13 cellular contexts compared by ENCODE assay signal in genomic region chr16:75624921-75625334, GRCh38. TPM values are rescaled to one million over a fixed set of nuclear protein-coding genes. Genes with fewer than 3 reads are reported as not detected.
A peak's percentile ranks its signal among the peaks of the same experiment; 100 is the strongest.
DNase-seq lines count a peak whose midpoint lies in the region; ATAC-seq, FAIRE-seq and TF ChIP-seq lines count a peak whose summit lies in the region.
"Had no signal": no experiment of that assay in that cellular context is flagged by ENCODE, and none has a peak within 500 bp of the region (broad histone marks: within the 10 kb centered on the region; RNA-seq: fewer than 3 reads in every experiment).

No MANE protein-coding gene starts in this region.

- H3K9me3 Mint-ChIP-seq in nephron progenitor cell, result no peaks in the 10 kb centered on the region

- H3K27ac ChIP-seq in K562 (ENCODE audit: extremely low read depth, low read depth, low read length) (no peak overlapping the region), sigmoid colon (no peak overlapping the region)
- H3K27ac ChIP-seq: left ventricle myocardium inferior, right atrium auricular region had no signal

- peaks cover 59% of the 10 kb centered on the region for H3K36me3 ChIP-seq in K562 (ENCODE audit: control insufficient read depth, insufficient read depth, low read length)
- H3K36me3 ChIP-seq in sigmoid colon, result peaks cover 7 to 50% (median 28%) of the 10 kb centered on the region in 4 donors

- peaks cover 60% of the 10 kb centered on the region for H3K36me3 Mint-ChIP-seq in nephron progenitor cell (ENCODE audit: low read depth)

- no peak for ATAC-seq in K562
- no peak for ATAC-seq in GM21737 (IDR thresholded peaks at IDR 0.05; ENCODE audit: unreplicated experiment)
- ATAC-seq in HG03108 (IDR thresholded peaks at IDR 0.05; ENCODE audit: unreplicated experiment), result no peak

- peaks cover 25% of the 10 kb centered on the region for H3K4me1 Mint-ChIP-seq in nephron progenitor cell

- H3K4me3 Mint-ChIP-seq in nephron progenitor cell, result no peak overlapping the region

- TF ChIP-seq RAD21 in K562 (CRISPR knock-in tag; conservative IDR thresholded peaks at IDR 0.05 in 1 of 2, IDR thresholded peaks at IDR 0.05 in 1 of 2), result peak in 1 of 2 experiments; percentile 11; a peak in 1 of 4 replicates

- TF ChIP-seq POLR2A in K562 (conservative IDR thresholded peaks at IDR 0.05) (no peak), sigmoid colon (IDR thresholded peaks at IDR 0.05) (no peak)

- TF ChIP-seq EP300 in K562 (IDR thresholded peaks at IDR 0.05; ENCODE audit: low read length) (peak; percentile 77), sigmoid colon (IDR thresholded peaks at IDR 0.05) (no peak)

- intact Hi-C loops in K562 (cut with micrococcal nuclease) (loop anchor here (2.0 to 5.0 kb wide), 2 partner anchors 22 to 137 kb away; partner anchors contain the start of genes KARS1 and TERF2IP), sigmoid colon (cut with DNase I) (no loop called here)

- H3K27ac Mint-ChIP-seq in nephron progenitor cell, result peak overlapping the region; percentile 74

- H3K27me3 ChIP-seq in K562 (ENCODE audit: control insufficient read depth in 2 of 2, insufficient read depth in 2 of 2, low read length in 2 of 2) (no peaks in the 10 kb centered on the region), sigmoid colon (no peaks in the 10 kb centered on the region)
- H3K27me3 ChIP-seq: right atrium auricular region had no signal

- no peak overlapping the region for H3K4me2 ChIP-seq in K562 (ENCODE audit: insufficient read depth, low read length)

- CTCF ChIA-PET in K562 (lab: Yijun Ruan, JAX; ENCODE audit: low intra/inter-chr PET ratio), result no interaction called here

- H3K27me3 Mint-ChIP-seq in nephron progenitor cell (ENCODE audit: low read depth, poor library complexity), result no peaks in the 10 kb centered on the region

- BruUV-seq in K562 (replicated peaks; lab: Mats Ljungman, UMichigan), result no TSS peak

- no peak overlapping the region for H3K4me3 ChIP-seq in K562
- no peak overlapping the region for H3K4me3 ChIP-seq in sigmoid colon
- H3K4me3 ChIP-seq: left ventricle myocardium inferior, right atrium auricular region had no signal

- FAIRE-seq in K562 (lab: Jason Lieb, UNC), result no peak
- FAIRE-seq: frontal cortex had no signal

- no peaks in the 10 kb centered on the region for H3K9me3 ChIP-seq in K562 (replicated peaks; ENCODE audit: control insufficient read depth, insufficient read depth, low read depth, low read length)
- no peaks in the 10 kb centered on the region for H3K9me3 ChIP-seq in sigmoid colon
- H3K9me3 ChIP-seq: left ventricle myocardium inferior, right atrium auricular region had no signal

- TF ChIP-seq CTCF in K562 (IDR thresholded peaks at IDR 0.05 in 2 of 3, conservative IDR thresholded peaks at IDR 0.05 in 1 of 3; ENCODE audit: insufficient read depth in 2 of 3, low read depth in 1 of 3, low read length in 3 of 3), result no peak
- TF ChIP-seq CTCF in nephron progenitor cell (IDR thresholded peaks at IDR 0.05), result no peak
- TF ChIP-seq CTCF in sigmoid colon (IDR thresholded peaks at IDR 0.05), result no peak

- H3K4me1 ChIP-seq in K562 (replicated peaks in 1 of 2; ENCODE audit: control insufficient read depth in 2 of 2, insufficient read depth in 2 of 2, low read length in 2 of 2) (peaks cover 28 to 37% of the 10 kb centered on the region in 2 experiments), sigmoid colon (peaks cover 0 to 20% (median 15%) of the 10 kb centered on the region in 4 donors)

- no peak overlapping the region for H3K9ac ChIP-seq in K562 (ENCODE audit: insufficient read depth in 1 of 2, low read depth in 2 of 2, low read length in 2 of 2)

- POLR2A ChIA-PET in K562 (lab: Yijun Ruan, JAX), result no interaction called here

- in situ Hi-C loops in K562 (cut with MboI), result loop anchor here (25.0 kb wide), 1 partner anchor 1562 kb away; the partner anchor contains the start of genes MON1B and SYCE1L

- H3K79me2 ChIP-seq in K562 (ENCODE audit: control insufficient read depth, insufficient read depth, low read length), result peaks cover 14% of the 10 kb centered on the region

- no peaks in the 10 kb centered on the region for H4K20me1 ChIP-seq in K562 (replicated peaks; ENCODE audit: control insufficient read depth, insufficient read depth, low read length)

- no peaks in the 10 kb centered on the region for H3K9me1 ChIP-seq in K562 (ENCODE audit: control insufficient read depth, insufficient read depth, low read length)

- no peak overlapping the region for H2AFZ ChIP-seq in K562 (ENCODE audit: low read depth, low read length)

- 7% methylated on average over 4 of the region's 4 CpGs for WGBS in K562 (ENCODE audit: insufficient coverage, low coverage, missing lambda C conversion rate)
- 83 to 87% methylated on average over 4 of the region's 4 CpGs for WGBS in sigmoid colon, 2 donors

- DNase-seq in SIG-M5 treated with dmso at 0.1 percent for 504 hours (lab: John Stamatoyannopoulos, UW; ENCODE audit: unreplicated experiment) (peak; percentile 58), SIG-M5 (lab: John Stamatoyannopoulos, UW) (no peak), M059J (ENCODE audit: low read depth) (peak; percentile 50), K562 (ENCODE audit: extremely low read depth in 1 of 4, low spot score in 3 of 4) (peak; percentile 42 to 61 (median 49)), nephron progenitor cell (no peak), sigmoid colon (no peak)
- DNase-seq: activated CD4-positive, alpha-beta T cell treated with anti-CD3 and anti-CD28 coated beads, Interleukin-2, amount 50 U/mL, for 48 hours; left ventricle myocardium inferior had no signal

RNA-seq across cellular contexts. Expression of gene ADAT1, which starts 1.8 kb away (rescaled TPM):
- total RNA-seq in M059J (2014; rRNA removed; shearing (Covaris generic)), result 77.2 and 121 TPM in 2 replicates
- total RNA-seq in K562 (2011; cell fraction: chromatin; rRNA removed; ENCODE audit: low replicate concordance), result 46.8 and 48.6 TPM in 2 replicates
- total RNA-seq in K562 (2011; cell fraction: nucleolus; rRNA removed), result 28.2 and 34.4 TPM in 2 replicates
- 39.7 and 48.8 TPM in 2 replicates for total RNA-seq in K562 (2011; cell fraction: nucleoplasm; rRNA removed)
- 23.6 and 26.2 TPM in 2 replicates for total RNA-seq in K562 (2014; rRNA removed)
- total RNA-seq in K562 (2014; rRNA removed; fragmentation: Illumina TruSeq; extraction: Trizol), result 28.2 and 33.3 TPM in 2 replicates
- total RNA-seq in K562 (2015; rRNA removed; fragmentation: Illumina TruSeq; extraction: Trizol), result 34.4 and 36.7 TPM in 2 replicates
- 26.1 and 30.9 TPM in 2 replicates for total RNA-seq in K562 (2021)
- 25.2 and 32.2 TPM in 2 replicates for polyA plus RNA-seq in K562 (2011; rRNA removed)
- 31.7 and 34.1 TPM in 2 replicates for polyA plus RNA-seq in K562 (2011; cell fraction: cytosol; rRNA removed)
- 24.3 and 27.6 TPM in 2 replicates for polyA plus RNA-seq in K562 (2011; cell fraction: nucleus; rRNA removed)
- 21.2 and 23.6 TPM in 2 replicates for polyA plus RNA-seq in K562 (2012)
- polyA plus RNA-seq in K562 (2014; fragmentation: Illumina TruSeq; extraction: Trizol), result 36.0 and 39.4 TPM in 2 replicates
- 10 to 100 TPM; 16.0 to 20.6 TPM for polyA plus RNA-seq in K562 (2014; fragmentation: Nextera tagmentation; extraction: Ambion mirVana)
- 18.7 and 27.4 TPM in 2 replicates for polyA plus RNA-seq in K562 (2014; rRNA removed)
- 48.3 and 48.8 TPM in 2 replicates for polyA minus RNA-seq in K562 (2011; rRNA and poly(A)+ RNA removed)
- 15.1 and 18.0 TPM in 2 replicates for polyA minus RNA-seq in K562 (2011; cell fraction: cytosol; rRNA and poly(A)+ RNA removed)
- polyA minus RNA-seq in K562 (2011; cell fraction: nucleus; rRNA and poly(A)+ RNA removed), result 18.6 and 26.9 TPM in 2 replicates
- total RNA-seq in sigmoid colon, result 10 to 100 TPM; 21.7 to 38.5 (median 28.8) TPM
- 10 to 100 TPM; 10.2 to 23.5 (median 14.8) TPM for polyA plus RNA-seq in sigmoid colon

RNA-seq across cellular contexts. Expression of gene KARS1, which starts 22.5 kb away (rescaled TPM):
- total RNA-seq in M059J (2014; rRNA removed; shearing (Covaris generic)), result 180 and 185 TPM in 2 replicates
- total RNA-seq in K562 (2011; cell fraction: chromatin; rRNA removed; ENCODE audit: low replicate concordance), result 141 and 145 TPM in 2 replicates
- 80.8 and 96.6 TPM in 2 replicates for total RNA-seq in K562 (2011; cell fraction: nucleolus; rRNA removed)
- total RNA-seq in K562 (2011; cell fraction: nucleoplasm; rRNA removed), result 125 and 137 TPM in 2 replicates
- total RNA-seq in K562 (2014; rRNA removed) (254 and 273 TPM in 2 replicates), K562 (2014; rRNA removed; fragmentation: Illumina TruSeq; extraction: Trizol) (308 and 329 TPM in 2 replicates), K562 (2015; rRNA removed; fragmentation: Illumina TruSeq; extraction: Trizol) (289 and 304 TPM in 2 replicates), K562 (2021) (257 and 269 TPM in 2 replicates), sigmoid colon (100 to 1,000 TPM in 3 of 4 donors, 10 to 100 TPM in 1; 98.3 to 113 (median 111) TPM)
- polyA plus RNA-seq in K562 (2011; rRNA removed) (248 and 313 TPM in 2 replicates), K562 (2014; fragmentation: Illumina TruSeq; extraction: Trizol) (351 and 386 TPM in 2 replicates), K562 (2014; fragmentation: Nextera tagmentation; extraction: Ambion mirVana) (100 to 1,000 TPM; 223 to 313 TPM), K562 (2014; rRNA removed) (257 and 275 TPM in 2 replicates), sigmoid colon (100 to 1,000 TPM in 1 of 3 donors, 10 to 100 TPM in 2; 77.0 to 131 (median 77.5) TPM)
- polyA plus RNA-seq in K562 (2011; cell fraction: cytosol; rRNA removed), result 136 and 187 TPM in 2 replicates
- polyA plus RNA-seq in K562 (2011; cell fraction: nucleus; rRNA removed), result 84.7 and 123 TPM in 2 replicates
- 169 and 222 TPM in 2 replicates for polyA plus RNA-seq in K562 (2012)
- polyA minus RNA-seq in K562 (2011; rRNA and poly(A)+ RNA removed), result 305 and 312 TPM in 2 replicates
- polyA minus RNA-seq in K562 (2011; cell fraction: cytosol; rRNA and poly(A)+ RNA removed), result 93.1 and 121 TPM in 2 replicates
- polyA minus RNA-seq in K562 (2011; cell fraction: nucleus; rRNA and poly(A)+ RNA removed), result 41.6 and 70.1 TPM in 2 replicates

RNA-seq across cellular contexts. Expression of gene TERF2IP, which starts 22.6 kb away (rescaled TPM):
- total RNA-seq in M059J (2014; rRNA removed; shearing (Covaris generic)), result 52.9 and 65.4 TPM in 2 replicates
- total RNA-seq in K562 (2011; cell fraction: chromatin; rRNA removed; ENCODE audit: low replicate concordance), result 11.7 and 22.5 TPM in 2 replicates
- total RNA-seq in K562 (2011; cell fraction: nucleolus; rRNA removed), result 20.9 and 26.2 TPM in 2 replicates
- total RNA-seq in K562 (2011; cell fraction: nucleoplasm; rRNA removed), result 20.6 and 21.5 TPM in 2 replicates
- total RNA-seq in K562 (2014; rRNA removed) (47.3 and 50.0 TPM in 2 replicates), K562 (2014; rRNA removed; fragmentation: Illumina TruSeq; extraction: Trizol) (47.0 and 53.2 TPM in 2 replicates), K562 (2015; rRNA removed; fragmentation: Illumina TruSeq; extraction: Trizol) (45.6 and 46.4 TPM in 2 replicates), K562 (2021) (44.4 and 49.7 TPM in 2 replicates), sigmoid colon (10 to 100 TPM; 49.0 to 76.0 (median 65.5) TPM)
- polyA plus RNA-seq in K562 (2011; rRNA removed) (29.1 and 35.2 TPM in 2 replicates), K562 (2014; fragmentation: Illumina TruSeq; extraction: Trizol) (52.9 and 64.2 TPM in 2 replicates), K562 (2014; fragmentation: Nextera tagmentation; extraction: Ambion mirVana) (10 to 100 TPM; 14.5 to 14.8 TPM), K562 (2014; rRNA removed) (50.2 and 51.3 TPM in 2 replicates), sigmoid colon (10 to 100 TPM; 26.6 to 38.4 (median 33.6) TPM)
- polyA plus RNA-seq in K562 (2011; cell fraction: cytosol; rRNA removed), result 18.6 and 25.9 TPM in 2 replicates
- polyA plus RNA-seq in K562 (2011; cell fraction: nucleus; rRNA removed), result 15.2 and 16.9 TPM in 2 replicates
- polyA plus RNA-seq in K562 (2012), result 41.4 and 42.6 TPM in 2 replicates
- polyA minus RNA-seq in K562 (2011; rRNA and poly(A)+ RNA removed), result 16.6 TPM in 2 replicates
- polyA minus RNA-seq in K562 (2011; cell fraction: cytosol; rRNA and poly(A)+ RNA removed), result 14.1 and 15.4 TPM in 2 replicates
- 13.5 and 19.9 TPM in 2 replicates for polyA minus RNA-seq in K562 (2011; cell fraction: nucleus; rRNA and poly(A)+ RNA removed)

RNA-seq across cellular contexts. Expression of gene CPHXL2, which starts 51.9 kb away (rescaled TPM):
- not detected in 2 replicates for total RNA-seq in M059J (2014; rRNA removed; shearing (Covaris generic))
- total RNA-seq in K562 (2011; cell fraction: chromatin; rRNA removed; ENCODE audit: low replicate concordance), result not detected in 2 replicates
- not detected in 2 replicates for total RNA-seq in K562 (2011; cell fraction: nucleolus; rRNA removed)
- not detected in 2 replicates for total RNA-seq in K562 (2011; cell fraction: nucleoplasm; rRNA removed)
- not detected in 2 replicates for total RNA-seq in K562 (2014; rRNA removed)
- not detected in 2 replicates for total RNA-seq in K562 (2014; rRNA removed; fragmentation: Illumina TruSeq; extraction: Trizol)
- total RNA-seq in K562 (2015; rRNA removed; fragmentation: Illumina TruSeq; extraction: Trizol), result not detected in 2 replicates
- total RNA-seq in K562 (2021), result not detected in 2 replicates
- polyA plus RNA-seq in K562 (2011; rRNA removed), result not detected in 2 replicates
- not detected in 2 replicates for polyA plus RNA-seq in K562 (2011; cell fraction: cytosol; rRNA removed)
- not detected in 2 replicates for polyA plus RNA-seq in K562 (2011; cell fraction: nucleus; rRNA removed)
- not detected in 2 replicates for polyA plus RNA-seq in K562 (2012)
- not detected in 2 replicates for polyA plus RNA-seq in K562 (2014; fragmentation: Illumina TruSeq; extraction: Trizol)
- not detected for polyA plus RNA-seq in K562 (2014; fragmentation: Nextera tagmentation; extraction: Ambion mirVana)
- not detected in 2 replicates for polyA plus RNA-seq in K562 (2014; rRNA removed)
- not detected in 2 replicates for polyA minus RNA-seq in K562 (2011; rRNA and poly(A)+ RNA removed)
- not detected in 2 replicates for polyA minus RNA-seq in K562 (2011; cell fraction: cytosol; rRNA and poly(A)+ RNA removed)
- not detected in 2 replicates for polyA minus RNA-seq in K562 (2011; cell fraction: nucleus; rRNA and poly(A)+ RNA removed)
- not detected for total RNA-seq in sigmoid colon
- not detected for polyA plus RNA-seq in sigmoid colon
- total RNA-seq: frontal cortex, left ventricle myocardium inferior, right atrium auricular region had no signal
- polyA plus RNA-seq: AG04450 had no signal

RNA-seq across cellular contexts. Expression of gene GABARAPL2, which starts 58.7 kb away (rescaled TPM):
- total RNA-seq in M059J (2014; rRNA removed; shearing (Covaris generic)), result 71.8 and 87.7 TPM in 2 replicates
- total RNA-seq in K562 (2011; cell fraction: chromatin; rRNA removed; ENCODE audit: low replicate concordance), result 39.7 and 43.4 TPM in 2 replicates
- total RNA-seq in K562 (2011; cell fraction: nucleolus; rRNA removed), result 27.6 and 28.0 TPM in 2 replicates
- total RNA-seq in K562 (2011; cell fraction: nucleoplasm; rRNA removed), result 46.8 and 63.5 TPM in 2 replicates
- total RNA-seq in K562 (2014; rRNA removed) (39.8 and 42.1 TPM in 2 replicates), K562 (2014; rRNA removed; fragmentation: Illumina TruSeq; extraction: Trizol) (65.5 and 81.6 TPM in 2 replicates), K562 (2015; rRNA removed; fragmentation: Illumina TruSeq; extraction: Trizol) (49.0 and 50.5 TPM in 2 replicates), K562 (2021) (89.2 and 91.8 TPM in 2 replicates), sigmoid colon (100 to 1,000 TPM in 2 of 4 donors, 10 to 100 TPM in 2; 91.4 to 136 (median 108) TPM)
- polyA plus RNA-seq in K562 (2011; rRNA removed) (89.0 and 118 TPM in 2 replicates), K562 (2014; fragmentation: Illumina TruSeq; extraction: Trizol) (88.2 and 94.1 TPM in 2 replicates), K562 (2014; fragmentation: Nextera tagmentation; extraction: Ambion mirVana) (100 to 1,000 TPM; 252 to 288 TPM), K562 (2014; rRNA removed) (101 and 105 TPM in 2 replicates), sigmoid colon (100 to 1,000 TPM; 118 to 300 (median 258) TPM)
- 44.7 and 87.3 TPM in 2 replicates for polyA plus RNA-seq in K562 (2011; cell fraction: cytosol; rRNA removed)
- 37.3 and 59.0 TPM in 2 replicates for polyA plus RNA-seq in K562 (2011; cell fraction: nucleus; rRNA removed)
- 113 TPM in 2 replicates for polyA plus RNA-seq in K562 (2012)
- 52.9 and 56.0 TPM in 2 replicates for polyA minus RNA-seq in K562 (2011; rRNA and poly(A)+ RNA removed)
- polyA minus RNA-seq in K562 (2011; cell fraction: cytosol; rRNA and poly(A)+ RNA removed), result 27.2 and 28.1 TPM in 2 replicates
- 14.4 and 26.2 TPM in 2 replicates for polyA minus RNA-seq in K562 (2011; cell fraction: nucleus; rRNA and poly(A)+ RNA removed)

Comparison
In these comparisons a context has a peak if more than half of its experiments do, and no peak if none do; other contexts are left out.
1. DNase-seq: peak in SIG-M5 treated with dmso at 0.1 percent for 504 hours (single experiment), M059J (single experiment) and K562 (4 of 4); none in SIG-M5 (single experiment), nephron progenitor cell (single experiment) and sigmoid colon (single experiment).